ENCODE assay signal across 1 cellular context in the genomic region with DNA sequence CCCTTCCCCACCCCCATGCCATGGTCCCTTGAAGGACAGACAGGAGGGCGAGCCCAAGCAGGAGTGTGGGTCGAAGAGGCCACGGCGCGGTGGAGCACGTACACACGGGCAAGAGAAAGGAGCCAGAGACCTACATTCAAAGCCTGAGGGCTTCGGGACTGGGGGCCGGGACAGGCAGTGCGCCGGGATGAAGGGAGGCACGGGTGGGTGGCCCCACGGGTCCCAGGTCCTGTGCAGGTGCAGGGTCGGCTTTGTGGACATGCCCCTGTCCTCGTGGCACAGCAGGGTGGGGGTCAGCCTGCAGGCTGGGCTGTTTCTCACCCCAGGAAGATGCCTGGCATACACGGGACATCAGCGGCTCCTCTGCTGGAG.
TF ChIP-seq lines count a peak whose summit lies in the region.

No MANE protein-coding gene starts in this region.

TF ChIP-seq in endothelial cell of umbilical vein, 7 proteins besides CTCF, POLR2A, EP300 and RAD21:
- no peak for TF ChIP-seq MAX (IDR thresholded peaks at IDR 0.05; ENCODE audit: insufficient read depth, insufficient read length)
- peak; percentile 53 for TF ChIP-seq EZH2 (IDR thresholded peaks at IDR 0.05; ENCODE audit: borderline replicate concordance, low read depth, low read length, severe bottlenecking)
